Comparison of ENCODE assay signal across 8 cellular contexts in the genomic region with DNA sequence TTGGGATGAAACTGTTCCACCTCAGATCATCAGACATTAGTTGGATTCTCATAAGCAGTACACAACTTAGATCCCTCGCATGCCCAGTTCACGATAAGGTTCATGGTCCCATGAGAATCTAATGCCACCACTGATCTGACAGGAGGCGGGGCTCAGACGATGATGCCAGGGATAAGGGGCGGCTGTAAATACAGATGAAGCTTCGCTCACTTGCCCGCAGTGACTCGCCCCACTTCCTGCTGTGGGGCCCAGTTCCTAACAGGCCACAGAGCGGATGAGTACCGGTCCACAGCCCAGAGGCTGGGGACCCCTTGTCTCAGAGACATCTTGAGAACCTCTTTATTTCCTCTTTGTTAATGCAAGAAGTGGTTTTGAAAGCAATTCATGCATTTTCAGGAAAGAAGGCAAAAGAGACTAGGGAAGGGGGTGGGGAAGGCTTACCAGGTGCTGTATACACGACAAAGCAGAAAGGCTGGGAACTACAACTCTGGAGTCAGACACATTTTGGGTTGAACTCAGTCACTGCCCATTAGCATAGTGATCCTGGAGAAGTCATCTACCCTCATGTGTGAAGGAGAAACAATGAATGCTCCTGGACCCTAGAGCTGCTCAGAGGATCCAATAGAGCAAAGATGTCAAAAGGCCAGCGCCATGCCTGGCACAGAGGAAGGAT.
DNase-seq lines count a peak whose midpoint lies in the region; ATAC-seq and TF ChIP-seq lines count a peak whose summit lies in the region.

No MANE protein-coding gene starts in this region.

- H3K79me2 ChIP-seq in HCT116 (ENCODE audit: insufficient read depth, low read length) = no peaks in the 10 kb centered on the region

- 0 out of 2 replicates have a peak, but pooled peaks have one; percentile 26 for ATAC-seq in HCT116
- no peak; the same call in 1 of the 2 replicates for ATAC-seq in WTC11
- ATAC-seq in GM18873 (IDR thresholded peaks at IDR 0.05; ENCODE audit: low FRiP score, unreplicated experiment) = no peak

- peaks cover 28% of the 10 kb centered on the region for H3K4me1 Mint-ChIP-seq in WTC11

- no TSS peak for BruUV-seq in HCT116 (replicated peaks; lab: Mats Ljungman, UMichigan)

- no peak overlapping the region for H2AFZ ChIP-seq in HCT116 (ENCODE audit: low read depth, low read length, poor library complexity, severe bottlenecking)

- TF ChIP-seq CTCF in HCT116 (IDR thresholded peaks at IDR 0.05 in 2 of 3, conservative IDR thresholded peaks at IDR 0.05 in 1 of 3; ENCODE audit: borderline replicate concordance in 1 of 3, insufficient read depth in 1 of 3, low read depth in 2 of 3, low read length in 2 of 3) (no peak), WTC11 (IDR thresholded peaks at IDR 0.05) (no peak), tibial nerve (IDR thresholded peaks at IDR 0.05) (no peak)

- intact Hi-C loops in HCT116 (cut with micrococcal nuclease) = no loop called here

- no peaks in the 10 kb centered on the region for H3K27me3 ChIP-seq in BLaER1 treated with 17β-estradiol and CSF1 and Interleukin-3, amounts not matched to agents 10 nM and 100 nM
- no peaks in the 10 kb centered on the region for H3K27me3 ChIP-seq in HCT116 (ENCODE audit: insufficient read depth, low read length)
- no peaks in the 10 kb centered on the region for H3K27me3 ChIP-seq in tibial nerve

- RAD21 ChIA-PET in HCT116 (lab: Charles Lee; ENCODE audit: low non-redundant PET in 1 of 2, low total read pairs in 2 of 2, uncharacterized antibody in 2 of 2, unreplicated experiment in 2 of 2) = no interaction called here

- 0 out of 20 replicates have a peak overlapping the region, but pooled peaks of 1 of the 10 experiments have one; percentile 3 for H3K4me3 ChIP-seq in BLaER1 treated with 17β-estradiol and CSF1 and Interleukin-3, amounts not matched to agents 10 nM and 100 nM
- H3K4me3 ChIP-seq in HCT116 (replicated peaks in 1 of 2; ENCODE audit: low read depth in 1 of 2, low read length in 2 of 2) (no peak overlapping the region), tibial nerve (no peak overlapping the region)

- H4K20me1 ChIP-seq in BLaER1 treated with 17β-estradiol and CSF1 and Interleukin-3, amounts not matched to agents 10 nM and 100 nM = no peaks in the 10 kb centered on the region
- H4K20me1 ChIP-seq in HCT116 (ENCODE audit: insufficient read depth) = no peaks in the 10 kb centered on the region

- no peak for TF ChIP-seq EP300 in tibial nerve (IDR thresholded peaks at IDR 0.05)

- peaks cover 32% of the 10 kb centered on the region for H3K9me3 Mint-ChIP-seq in WTC11

- DNase-seq in HCT116 (ENCODE audit: low read depth, low spot score) (no peak), WTC11 (ENCODE audit: low spot score) (no peak), glomerular visceral epithelial cell (ENCODE audit: extremely low spot score) (peak; percentile 55), tibial nerve (ENCODE audit: low spot score in 2 of 2) (no peak), C1 segment of cervical spinal cord (lab: John Stamatoyannopoulos, UW) (no peak), AML-193 (lab: John Stamatoyannopoulos, UW) (no peak)

- H3K27ac Mint-ChIP-seq in WTC11 = peak overlapping the region; percentile 41; the same call in 1 of the 2 replicates

- POLR2A ChIA-PET in HCT116 (lab: Charles Lee) (no interaction called here), WTC11 (lab: Charles Lee) (no interaction called here)

- peak overlapping the region; percentile 30 to 78 (median 67) for H3K4me2 ChIP-seq in BLaER1 treated with 17β-estradiol and CSF1 and Interleukin-3, amounts not matched to agents 10 nM and 100 nM
- H3K4me2 ChIP-seq in HCT116 (ENCODE audit: low read length) = no peak overlapping the region

- H3K36me3 ChIP-seq in BLaER1 treated with 17β-estradiol and CSF1 and Interleukin-3, amounts not matched to agents 10 nM and 100 nM = peaks cover 0 to 7% (median 0%) of the 10 kb centered on the region in 11 experiments; a peak in 3 of 22 replicates
- H3K36me3 ChIP-seq in HCT116 (ENCODE audit: control insufficient read depth in 1 of 2, insufficient read depth in 2 of 2, low read length in 2 of 2) (no peaks in the 10 kb centered on the region), tibial nerve (no peaks in the 10 kb centered on the region)

- peaks cover 17 to 22% (median 20%) of the 10 kb centered on the region in 10 experiments for H3K4me1 ChIP-seq in BLaER1 treated with 17β-estradiol and CSF1 and Interleukin-3, amounts not matched to agents 10 nM and 100 nM
- H3K4me1 ChIP-seq in HCT116 (ENCODE audit: control insufficient read depth in 1 of 2, insufficient read depth in 2 of 2, low read length in 2 of 2) (peaks cover 6 to 31% of the 10 kb centered on the region in 2 experiments), tibial nerve (no peaks in the 10 kb centered on the region)

- no peak overlapping the region for H3K4me3 Mint-ChIP-seq in WTC11

- no peak for TF ChIP-seq RAD21 in HCT116 (IDR thresholded peaks at IDR 0.05; ENCODE audit: low read depth)

- 78 to 89% methylated on average over 12 of the region's 12 CpGs for WGBS in tibial nerve, 2 donors

- H3K9me3 ChIP-seq in BLaER1 treated with 17β-estradiol and CSF1 and Interleukin-3, amounts not matched to agents 10 nM and 100 nM (replicated peaks in 1 of 11) = peaks cover 13 to 24% (median 16%) of the 10 kb centered on the region in 11 experiments
- peaks cover 3 to 10% of the 10 kb centered on the region in 2 experiments; a peak in 2 of 4 replicates for H3K9me3 ChIP-seq in HCT116 (ENCODE audit: control insufficient read depth in 1 of 2, insufficient read depth in 1 of 2, low read depth in 1 of 2, low read length in 2 of 2)
- peaks cover 0 to 11% (median 0%) of the 10 kb centered on the region in 4 donors for H3K9me3 ChIP-seq in tibial nerve

- H3K9me2 ChIP-seq in HCT116 (ENCODE audit: insufficient read depth) = no peaks in the 10 kb centered on the region

- peak overlapping the region in 5 of 11 experiments; percentile 7 to 31 (median 13); a peak in 5 of 22 replicates for H3K9ac ChIP-seq in BLaER1 treated with 17β-estradiol and CSF1 and Interleukin-3, amounts not matched to agents 10 nM and 100 nM
- no peak overlapping the region for H3K9ac ChIP-seq in HCT116 (ENCODE audit: low read length)

- H3K27ac ChIP-seq in BLaER1 treated with 17β-estradiol and CSF1 and Interleukin-3, amounts not matched to agents 10 nM and 100 nM = peak overlapping the region in 8 of 11 experiments; percentile 10 to 68 (median 38); a peak in 13 of 22 replicates
- H3K27ac ChIP-seq in HCT116 (ENCODE audit: low read depth, low read length) (no peak overlapping the region), tibial nerve (no peak overlapping the region)

- TF ChIP-seq POLR2A in HCT116 (IDR thresholded peaks at IDR 0.05; ENCODE audit: borderline replicate concordance, extremely low read depth, insufficient read depth, insufficient read length) (no peak), tibial nerve (IDR thresholded peaks at IDR 0.05) (no peak)

- H3K27me3 Mint-ChIP-seq in WTC11 (ENCODE audit: low read depth) = peaks cover 3% of the 10 kb centered on the region; the same call in 1 of the 2 replicates

- CTCF ChIA-PET in HCT116 (lab: Charles Lee) (interaction anchor here (1.8 kb wide), 1 partner anchor 10 kb away, joined by 7 read pairs; no protein-coding TSS in a partner anchor), WTC11 (lab: Charles Lee) (interaction anchor here (3.1 kb wide), 1 partner anchor 9 kb away, joined by 23 read pairs; no protein-coding TSS in a partner anchor)

- peaks cover 24% of the 10 kb centered on the region for H3K36me3 Mint-ChIP-seq in WTC11

TF ChIP-seq in WTC11, 78 proteins besides CTCF, POLR2A, EP300 and RAD21:
- no peak for TF ChIP-seq ZNF138 (CRISPR knock-in tag; conservative IDR thresholded peaks at IDR 0.05)
- TF ChIP-seq FOXK1 (CRISPR knock-in tag; IDR thresholded peaks at IDR 0.05) = no peak
- no peak for TF ChIP-seq ZNF232 (CRISPR knock-in tag; IDR thresholded peaks at IDR 0.05)
- no peak for TF ChIP-seq ELF4 (CRISPR knock-in tag; IDR thresholded peaks at IDR 0.05; ENCODE audit: low read depth)
- TF ChIP-seq, protein P1, sequence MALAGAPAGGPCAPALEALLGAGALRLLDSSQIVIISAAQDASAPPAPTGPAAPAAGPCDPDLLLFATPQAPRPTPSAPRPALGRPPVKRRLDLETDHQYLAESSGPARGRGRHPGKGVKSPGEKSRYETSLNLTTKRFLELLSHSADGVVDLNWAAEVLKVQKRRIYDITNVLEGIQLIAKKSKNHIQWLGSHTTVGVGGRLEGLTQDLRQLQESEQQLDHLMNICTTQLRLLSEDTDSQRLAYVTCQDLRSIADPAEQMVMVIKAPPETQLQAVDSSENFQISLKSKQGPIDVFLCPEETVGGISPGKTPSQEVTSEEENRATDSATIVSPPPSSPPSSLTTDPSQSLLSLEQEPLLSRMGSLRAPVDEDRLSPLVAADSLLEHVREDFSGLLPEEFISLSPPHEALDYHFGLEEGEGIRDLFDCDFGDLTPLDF (CRISPR knock-in tag; IDR thresholded peaks at IDR 0.05) = no peak
- TF ChIP-seq SP1 (CRISPR knock-in tag; conservative IDR thresholded peaks at IDR 0.05) = no peak
- TF ChIP-seq NFATC4 (CRISPR knock-in tag; IDR thresholded peaks at IDR 0.05) = no peak
- no peak for TF ChIP-seq CREM (CRISPR knock-in tag; IDR thresholded peaks at IDR 0.05)
- TF ChIP-seq, protein P2, sequence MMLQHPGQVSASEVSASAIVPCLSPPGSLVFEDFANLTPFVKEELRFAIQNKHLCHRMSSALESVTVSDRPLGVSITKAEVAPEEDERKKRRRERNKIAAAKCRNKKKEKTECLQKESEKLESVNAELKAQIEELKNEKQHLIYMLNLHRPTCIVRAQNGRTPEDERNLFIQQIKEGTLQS (CRISPR knock-in tag; conservative IDR thresholded peaks at IDR 0.05) = no peak
TF ChIP-seq in WTC11: peak in this region for 0.

Comparison
In these comparisons a context has a peak if more than half of its experiments do, and no peak if none do; other contexts are left out.
1. H3K27ac ChIP-seq: peak in BLaER1 treated with 17β-estradiol and CSF1 and Interleukin-3, amounts not matched to agents 10 nM and 100 nM (8 of 11); none in HCT116 (single experiment) and tibial nerve (0 of 4).